Comparison of ENCODE assay signal across 10 cellular contexts in genomic region chr17:27846042-27846655, GRCh38.
DNase-seq lines count a peak whose midpoint lies in the region; ATAC-seq and TF ChIP-seq lines count a peak whose summit lies in the region.
"Had no signal": no experiment of that assay in that cellular context is flagged by ENCODE, and none has a peak within 500 bp of the region (broad histone marks: within the 10 kb centered on the region; RNA-seq: fewer than 3 reads in every experiment).

No MANE protein-coding gene starts in this region.

- ATAC-seq in GM18505 (IDR thresholded peaks at IDR 0.05; ENCODE audit: unreplicated experiment) (no peak), GM19452 (IDR thresholded peaks at IDR 0.05; ENCODE audit: unreplicated experiment) (no peak)

- peak overlapping the region; percentile 57 for H3K4me3 Mint-ChIP-seq in activated naive CD4-positive, alpha-beta T cell treated with anti-CD3 and anti-CD28 coated beads, Interleukin-2, amount 10 ng/mL, durations not matched to agents 7 days and 5 days

- H3K36me3 Mint-ChIP-seq in activated naive CD4-positive, alpha-beta T cell treated with anti-CD3 and anti-CD28 coated beads, Interleukin-2, amount 10 ng/mL, durations not matched to agents 7 days and 5 days, result no peaks in the 10 kb centered on the region

- H3K4me2 ChIP-seq in DOHH2 (ENCODE audit: low read length), result 0 out of 2 replicates have a peak overlapping the region, but pooled peaks have one; percentile 7

- no peaks in the 10 kb centered on the region for H3K9me3 Mint-ChIP-seq in activated naive CD4-positive, alpha-beta T cell treated with anti-CD3 and anti-CD28 coated beads, Interleukin-2, amount 10 ng/mL, durations not matched to agents 7 days and 5 days

- H4K20me1 ChIP-seq in DOHH2 (ENCODE audit: control insufficient read depth, insufficient read depth, low read depth, low read length), result no peaks in the 10 kb centered on the region

- H3K36me3 ChIP-seq in DOHH2 (ENCODE audit: control insufficient read depth, low read length) (no peaks in the 10 kb centered on the region), HAP-1 (replicated peaks) (no peaks in the 10 kb centered on the region)
- H3K36me3 ChIP-seq: cardiac muscle cell had no signal

- H3K27me3 Mint-ChIP-seq in activated naive CD4-positive, alpha-beta T cell treated with anti-CD3 and anti-CD28 coated beads, Interleukin-2, amount 10 ng/mL, durations not matched to agents 7 days and 5 days, result peaks cover 17% of the 10 kb centered on the region

- H3K4me3 ChIP-seq in DOHH2 (ENCODE audit: low read length), result no peak overlapping the region
- no peak overlapping the region for H3K4me3 ChIP-seq in HAP-1
- H3K4me3 ChIP-seq: cardiac muscle cell had no signal

- H3K4me1 ChIP-seq in DOHH2 (ENCODE audit: control insufficient read depth, low read length) (peaks cover 14% of the 10 kb centered on the region), HAP-1 (no peaks in the 10 kb centered on the region)
- H3K4me1 ChIP-seq: parathyroid adenoma had no signal

- CTCF ChIA-PET in activated naive CD4-positive, alpha-beta T cell treated with anti-CD3 and anti-CD28 coated beads, Interleukin-2, amount 10 ng/mL, durations not matched to agents 7 days and 5 days (lab: Charles Lee), result interaction anchor here (0.7 to 2.0 kb wide), 4 partner anchors 9 to 394 kb away, joined by 3 to 12 read pairs (median 4); no protein-coding TSS in a partner anchor

- no peak overlapping the region for H3K27ac ChIP-seq in DOHH2 (ENCODE audit: low read depth, low read length)
- H3K27ac ChIP-seq: cardiac muscle cell, parathyroid adenoma had no signal

- peaks cover 29% of the 10 kb centered on the region for H3K4me1 Mint-ChIP-seq in activated naive CD4-positive, alpha-beta T cell treated with anti-CD3 and anti-CD28 coated beads, Interleukin-2, amount 10 ng/mL, durations not matched to agents 7 days and 5 days

- H3K27ac Mint-ChIP-seq in activated naive CD4-positive, alpha-beta T cell treated with anti-CD3 and anti-CD28 coated beads, Interleukin-2, amount 10 ng/mL, durations not matched to agents 7 days and 5 days, result peak overlapping the region; percentile 82

- no peaks in the 10 kb centered on the region for H3K79me2 ChIP-seq in DOHH2 (ENCODE audit: control insufficient read depth, low read length)
- H3K79me2 ChIP-seq: parathyroid adenoma had no signal

- H3K9me2 ChIP-seq in DOHH2 (replicated peaks; ENCODE audit: control insufficient read depth, low read length), result no peaks in the 10 kb centered on the region

- in situ Hi-C loops in HAP-1 (cut with MboI; ENCODE audit: low sequenced_read_pairs), result loop anchor here (25.0 kb wide), 1 partner anchor 609 kb away; no protein-coding TSS in a partner anchor

- no peak for TF ChIP-seq CTCF in DOHH2 (IDR thresholded peaks at IDR 0.05; ENCODE audit: low read depth, low read length, poor library complexity, severe bottlenecking)

- H3K9me3 ChIP-seq in DOHH2 (ENCODE audit: control insufficient read depth, insufficient read depth, low read length) (0 out of 2 replicates have a peak, but pooled peaks cover 2% of the 10 kb centered on the region), HAP-1 (no peaks in the 10 kb centered on the region)

- H3K27me3 ChIP-seq in DOHH2 (ENCODE audit: control insufficient read depth, low read length) (peaks cover 7% of the 10 kb centered on the region; the same call in 1 of the 2 replicates), HAP-1 (ENCODE audit: low read depth) (no peaks in the 10 kb centered on the region; the same call in 1 of the 2 replicates)
- H3K27me3 ChIP-seq: cardiac muscle cell had no signal

- DNase-seq in activated CD4-positive, alpha-beta T cell treated with anti-CD3 and anti-CD28 coated beads for 4 hours, result peak; percentile 2 to 8
- DNase-seq in activated naive CD4-positive, alpha-beta T cell treated with anti-CD3 and anti-CD28 coated beads, Interleukin-2, amount 10 ng/mL, durations not matched to agents 7 days and 5 days, result peak; percentile 65
- peak; percentile 19 for DNase-seq in stimulated activated CD4-positive, alpha-beta T cell treated with anti-CD3 and anti-CD28 coated beads, Interleukin-4, amount 100 ng/mL, for 24 hours
- DNase-seq in HAP-1 (ENCODE audit: low spot score in 2 of 2) (no peak), NCI-H82 treated with DMSO at 0.1 percent for 48 hours (lab: John Stamatoyannopoulos, UW; ENCODE audit: unreplicated experiment) (no peak)

- TF ChIP-seq POLR2A in GM18505 (IDR thresholded peaks at IDR 0.05; ENCODE audit: borderline replicate concordance, extremely low read depth, insufficient read depth, insufficient read length), result no peak

- no peaks in the 10 kb centered on the region for H3F3A ChIP-seq in DOHH2 (ENCODE audit: control insufficient read depth, insufficient read depth)

Comparison
In these comparisons a context has a peak if more than half of its experiments do, and no peak if none do; other contexts are left out.
1. DNase-seq: peak in activated CD4-positive, alpha-beta T cell treated with anti-CD3 and anti-CD28 coated beads for 4 hours (2 of 2), activated naive CD4-positive, alpha-beta T cell treated with anti-CD3 and anti-CD28 coated beads, Interleukin-2, amount 10 ng/mL, durations not matched to agents 7 days and 5 days (single experiment) and stimulated activated CD4-positive, alpha-beta T cell treated with anti-CD3 and anti-CD28 coated beads, Interleukin-4, amount 100 ng/mL, for 24 hours (single experiment); none in HAP-1 (0 of 2) and NCI-H82 treated with DMSO at 0.1 percent for 48 hours (single experiment).